11 cellular contexts compared by ENCODE assay signal in genomic region chr3:178439504-178439903, GRCh38.
DNase-seq lines count a peak whose midpoint lies in the region; ATAC-seq, FAIRE-seq and TF ChIP-seq lines count a peak whose summit lies in the region.
"Had no signal": no experiment of that assay in that cellular context is flagged by ENCODE, and none has a peak within 500 bp of the region (broad histone marks: within the 10 kb centered on the region; RNA-seq: fewer than 3 reads in every experiment).

No MANE protein-coding gene starts in this region.

- FAIRE-seq in A549 (lab: Jason Lieb, UNC): no peak
- FAIRE-seq in RCC 7860 (lab: Jason Lieb, UNC): peak; percentile 42

- TF ChIP-seq EP300 in A549 (IDR thresholded peaks at IDR 0.05) (no peak), transverse colon (IDR thresholded peaks at IDR 0.05; ENCODE audit: low read depth) (no peak)

- H3K4me2 ChIP-seq in A549 (peak overlapping the region; percentile 14; the same call in 1 of the 3 replicates), fibroblast of lung (ENCODE audit: extremely low read depth, insufficient read depth, low read length) (no peak overlapping the region)

- H3K4me1 ChIP-seq in A549: peaks cover 10% of the 10 kb centered on the region; the same call in 2 of the 3 replicates
- H3K4me1 ChIP-seq in fibroblast of lung (ENCODE audit: control insufficient read depth, extremely low read depth, insufficient read depth, low read length): no peaks in the 10 kb centered on the region
- peaks cover 0 to 5% (median 0%) of the 10 kb centered on the region in 4 donors for H3K4me1 ChIP-seq in transverse colon

- no peak for TF ChIP-seq RAD21 in A549 (conservative IDR thresholded peaks at IDR 0.05 in 1 of 2, IDR thresholded peaks at IDR 0.05 in 1 of 2)

- in situ Hi-C loops in transverse colon (cut with MboI; ENCODE audit: low pct_ligation_motif_present in 1 of 4, low pct_unique_long_range_greater_than_20kb in 1 of 4, low sequenced_read_pairs in 3 of 4): loop anchor here in 3 of 4 donors (25.0 kb wide), 1 partner anchor 523 kb away; no protein-coding TSS in a partner anchor

- no peak for TF ChIP-seq POLR2A in A549 (IDR thresholded peaks at IDR 0.05; ENCODE audit: low read length)
- TF ChIP-seq POLR2A in transverse colon (IDR thresholded peaks at IDR 0.05): no peak

- H3K9ac ChIP-seq in fibroblast of lung (ENCODE audit: insufficient read depth, low read length): no peak overlapping the region

- intact Hi-C loops in transverse colon (cut with DNase I; ENCODE audit: low total_unique reads): no loop called here

- H3K27me3 ChIP-seq in fibroblast of lung (ENCODE audit: control insufficient read depth, insufficient read depth, low read length): no peaks in the 10 kb centered on the region
- no peaks in the 10 kb centered on the region for H3K27me3 ChIP-seq in transverse colon

- H3K9me3 ChIP-seq in A549 (no peaks in the 10 kb centered on the region), fibroblast of lung (ENCODE audit: control insufficient read depth, insufficient read depth, low read depth, low read length) (no peaks in the 10 kb centered on the region), transverse colon (no peaks in the 10 kb centered on the region)

- H3K27ac ChIP-seq in A549 (peak overlapping the region; percentile 42; a peak in 3 of 6 replicates), fibroblast of lung (ENCODE audit: insufficient read depth, low read length) (no peak overlapping the region), transverse colon (no peak overlapping the region)

- POLR2A ChIA-PET in A549 (lab: Yijun Ruan, JAX): no interaction called here

- H4K20me1 ChIP-seq in fibroblast of lung (ENCODE audit: control insufficient read depth, extremely low read depth, insufficient read depth, low read length): no peaks in the 10 kb centered on the region

- no peaks in the 10 kb centered on the region for H3K36me3 ChIP-seq in fibroblast of lung (ENCODE audit: control insufficient read depth, insufficient read depth, low read length)
- H3K36me3 ChIP-seq in transverse colon: no peaks in the 10 kb centered on the region

- CTCF ChIA-PET in A549 (lab: Yijun Ruan, JAX): no interaction called here

- no peaks in the 10 kb centered on the region for H3K79me2 ChIP-seq in fibroblast of lung (ENCODE audit: control insufficient read depth, insufficient read depth, low read length)

- DNase-seq in A549 (ENCODE audit: low read depth in 1 of 2, low spot score in 1 of 2) (peak; percentile 11 to 31), RCC 7860 (ENCODE audit: low spot score) (peak; percentile 17), fibroblast of lung (ENCODE audit: low read depth in 2 of 2) (peak; percentile 62 to 64), transverse colon (no peak), putamen (ENCODE audit: low spot score) (no peak)
- no peak for DNase-seq in activated T-cell treated with anti-CD3 and anti-CD28 coated beads, Interleukin-2, amount 50 U/mL, for 1 hour
- no peak for DNase-seq in activated CD8-positive, alpha-beta memory T cell treated with anti-CD3 and anti-CD28 coated beads, Interleukin-2, amount 50 U/mL, for 48 hours
- DNase-seq: activated naive CD4-positive, alpha-beta T cell treated with Interleukin-2 at 50 U/mL for 16 hours; CD8-positive, alpha-beta T cell; NCI-H187 treated with DMSO at 0.1 percent for 48 hours had no signal

- TF ChIP-seq CTCF in A549 (IDR thresholded peaks at IDR 0.05): no peak
- no peak for TF ChIP-seq CTCF in fibroblast of lung (conservative IDR thresholded peaks at IDR 0.05 in 1 of 2, IDR thresholded peaks at IDR 0.05 in 1 of 2; ENCODE audit: low read depth in 1 of 2, low read length in 2 of 2)
- no peak for TF ChIP-seq CTCF in transverse colon (IDR thresholded peaks at IDR 0.05)

- ATAC-seq in A549: peak; percentile 59 to 84; a peak in 4 of 6 replicates
- peak; percentile 46 for ATAC-seq in GM19463 (IDR thresholded peaks at IDR 0.05; ENCODE audit: unreplicated experiment)
- ATAC-seq: CD8-positive, alpha-beta T cell had no signal

- H3K4me3 ChIP-seq in A549 (no peak overlapping the region), fibroblast of lung (replicated peaks in 1 of 4; ENCODE audit: control extremely low read depth in 1 of 4, insufficient read depth in 1 of 4, low read depth in 3 of 4, low read length in 4 of 4) (no peak overlapping the region), transverse colon (no peak overlapping the region)

- 34% methylated on average over 2 of the region's 2 CpGs for whole genome bisulfite sequencing in A549 (ENCODE audit: missing lambda C conversion rate)
- whole genome bisulfite sequencing in transverse colon (ENCODE audit: low coverage in 1 of 2), 2 donors: 47 to 64% methylated on average over 2 of the region's 2 CpGs

- no peak overlapping the region for H2AFZ ChIP-seq in fibroblast of lung (ENCODE audit: low read length)

TF ChIP-seq in A549, 52 proteins besides CTCF, POLR2A, EP300 and RAD21:
- TF ChIP-seq PHF8 (IDR thresholded peaks at IDR 0.05; ENCODE audit: borderline replicate concordance, low read depth) (no peak), MAFK (IDR thresholded peaks at IDR 0.05; ENCODE audit: partially characterized antibody) (peak; percentile 42), HMGXB4 (CRISPR knock-in tag; IDR thresholded peaks at IDR 0.05; ENCODE audit: borderline replicate concordance) (no peak)

Comparison
In these comparisons a context has a peak if more than half of its experiments do, and no peak if none do; other contexts are left out.
1. DNase-seq: peak in A549 (2 of 2), RCC 7860 (single experiment) and fibroblast of lung (2 of 2); none in activated T-cell treated with anti-CD3 and anti-CD28 coated beads, Interleukin-2, amount 50 U/mL, for 1 hour (single experiment), transverse colon (single experiment), activated CD8-positive, alpha-beta memory T cell treated with anti-CD3 and anti-CD28 coated beads, Interleukin-2, amount 50 U/mL, for 48 hours (single experiment) and putamen (single experiment).
2. H3K27ac ChIP-seq: peak in A549 (2 of 2); none in fibroblast of lung (single experiment) and transverse colon (0 of 4).